In the genomic region with DNA sequence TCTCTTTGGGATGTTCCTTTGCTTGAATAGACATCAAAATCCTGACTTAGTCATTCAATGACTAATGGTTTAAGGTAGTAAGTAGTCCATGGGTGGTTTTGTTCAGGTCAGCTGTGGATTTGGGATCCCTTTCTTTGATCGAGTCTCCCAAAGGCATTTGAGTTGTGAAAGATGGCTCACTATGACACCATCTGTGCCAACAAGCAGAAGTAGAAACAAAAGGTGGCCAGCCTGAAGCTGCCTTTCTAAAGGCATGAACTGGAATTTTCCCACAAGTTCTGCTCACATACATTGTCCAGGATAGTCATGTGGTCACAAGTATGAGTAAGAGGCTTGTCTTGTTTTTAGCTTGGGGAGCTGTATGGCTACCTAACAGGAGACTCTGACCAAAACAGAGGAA, we compare ENCODE assay signal across 9 cellular contexts.
"Had no signal": no experiment of that assay in that cellular context is flagged by ENCODE, and none has a peak within 500 bp of the region (broad histone marks: within the 10 kb centered on the region; RNA-seq: fewer than 3 reads in every experiment).

No MANE protein-coding gene starts in this region.

- H3K9me3 ChIP-seq: HAP-1 had no signal

- H2AFZ ChIP-seq: GM23248 had no signal

- H3K4me3 ChIP-seq: GM23248, HAP-1, K562 had no signal

- H3K4me1 ChIP-seq: HAP-1 had no signal

- DNase-seq: GM23248, GOT3, H7, HFFc6, IMR-90 had no signal

- H3K4me3 Mint-ChIP-seq: HFFc6 had no signal

- H3K27ac Mint-ChIP-seq: HFFc6 had no signal

- H3K9me3 Mint-ChIP-seq: HFFc6 had no signal

- H3K27ac ChIP-seq: GM23248, HL-60 had no signal

- H3K36me3 ChIP-seq: HAP-1 had no signal

- ATAC-seq: HCT116, K562 had no signal

- H3K9ac ChIP-seq: GM23248 had no signal
